In genomic region chr14:49945448-49946319, GRCh38 we compare ENCODE assay signal across 11 cellular contexts. TPM values are rescaled to one million over a fixed set of nuclear protein-coding genes. Genes with fewer than 3 reads are reported as not detected.
A peak's percentile ranks its signal among the peaks of the same experiment; 100 is the strongest.
DNase-seq lines count a peak whose midpoint lies in the region; ATAC-seq and TF ChIP-seq lines count a peak whose summit lies in the region.
"Had no signal": no experiment of that assay in that cellular context is flagged by ENCODE, and none has a peak within 500 bp of the region (broad histone marks: within the 10 kb centered on the region; RNA-seq: fewer than 3 reads in every experiment).

No MANE protein-coding gene starts in this region.

- POLR2A ChIA-PET in activated CD8-positive, alpha-beta T cell treated with anti-CD3 and anti-CD28 coated beads, Interleukin-2, amount 10 ng/mL, durations not matched to agents 7 days and 5 days (lab: Charles Lee): interaction anchor here (0.8 to 7.0 kb wide), 11 partner anchors 26 to 137 kb away, joined by 3 to 56 read pairs (median 5); no protein-coding TSS in a partner anchor

- TF ChIP-seq EP300 in suprapubic skin (IDR thresholded peaks at IDR 0.05): no peak

- H3K27me3 Mint-ChIP-seq in activated CD8-positive, alpha-beta T cell treated with anti-CD3 and anti-CD28 coated beads, Interleukin-2, amount 10 ng/mL, durations not matched to agents 7 days and 5 days (ENCODE audit: low read depth): no peaks in the 10 kb centered on the region
- peaks cover 0 to 3% (median 2%) of the 10 kb centered on the region in 3 donors for H3K27me3 Mint-ChIP-seq in immature natural killer cell (ENCODE audit: low read depth in 3 of 3)

- H3K9me3 Mint-ChIP-seq in activated CD8-positive, alpha-beta T cell treated with anti-CD3 and anti-CD28 coated beads, Interleukin-2, amount 10 ng/mL, durations not matched to agents 7 days and 5 days (ENCODE audit: insufficient read depth): peaks cover 18% of the 10 kb centered on the region
- H3K9me3 Mint-ChIP-seq in immature natural killer cell: peaks cover 0 to 2% (median 0%) of the 10 kb centered on the region in 6 donors

- no peaks in the 10 kb centered on the region for H3K9me3 ChIP-seq in suprapubic skin

- peak overlapping the region; percentile 63 for H3K27ac ChIP-seq in suprapubic skin
- H3K27ac ChIP-seq: WERI-Rb-1 had no signal

- peak; percentile 52 for ATAC-seq in activated CD8-positive, alpha-beta T cell treated with anti-CD3 and anti-CD28 coated beads, Interleukin-2, amount 10 ng/mL, durations not matched to agents 7 days and 5 days
- ATAC-seq in HG03432 (IDR thresholded peaks at IDR 0.05; ENCODE audit: unreplicated experiment) (no peak), HG02610 (IDR thresholded peaks at IDR 0.05; ENCODE audit: unreplicated experiment) (no peak)

- H3K27ac Mint-ChIP-seq in activated CD8-positive, alpha-beta T cell treated with anti-CD3 and anti-CD28 coated beads, Interleukin-2, amount 10 ng/mL, durations not matched to agents 7 days and 5 days: peak overlapping the region; percentile 93
- H3K27ac Mint-ChIP-seq in immature natural killer cell: peak overlapping the region; percentile 77 to 95 (median 92)

- TF ChIP-seq CTCF in suprapubic skin (IDR thresholded peaks at IDR 0.05): no peak

- WGBS in suprapubic skin: 89% methylated on average over 7 of the region's 8 CpGs

- H3K4me3 Mint-ChIP-seq in activated CD8-positive, alpha-beta T cell treated with anti-CD3 and anti-CD28 coated beads, Interleukin-2, amount 10 ng/mL, durations not matched to agents 7 days and 5 days: peak overlapping the region; percentile 60
- peak overlapping the region; percentile 57 to 76 (median 72) for H3K4me3 Mint-ChIP-seq in immature natural killer cell

- no peak for TF ChIP-seq POLR2A in suprapubic skin (IDR thresholded peaks at IDR 0.05)

- H3K27me3 ChIP-seq in suprapubic skin: no peaks in the 10 kb centered on the region

- H3K4me1 ChIP-seq in suprapubic skin: peaks cover 39% of the 10 kb centered on the region

- H3K36me3 Mint-ChIP-seq in activated CD8-positive, alpha-beta T cell treated with anti-CD3 and anti-CD28 coated beads, Interleukin-2, amount 10 ng/mL, durations not matched to agents 7 days and 5 days (ENCODE audit: low read depth): peaks cover 25% of the 10 kb centered on the region
- peaks cover 0 to 11% (median 0%) of the 10 kb centered on the region in 3 donors for H3K36me3 Mint-ChIP-seq in immature natural killer cell

- H3K36me3 ChIP-seq in suprapubic skin: no peaks in the 10 kb centered on the region
- H3K36me3 ChIP-seq: WERI-Rb-1 had no signal

- H3K4me3 ChIP-seq in suprapubic skin: no peak overlapping the region

- CTCF ChIA-PET in activated CD8-positive, alpha-beta T cell treated with anti-CD3 and anti-CD28 coated beads, Interleukin-2, amount 10 ng/mL, durations not matched to agents 7 days and 5 days (lab: Charles Lee): interaction anchor here (0.9 to 3.0 kb wide), 11 partner anchors 10 to 93 kb away, joined by 3 to 27 read pairs (median 4); partner anchors contain the start of gene NEMF

- peak; percentile 32 for DNase-seq in activated T-cell treated with anti-CD3 and anti-CD28 coated beads, Interleukin-2, amount 50 U/mL, for 1 hour
- DNase-seq in activated T-cell treated with anti-CD3 and anti-CD28 coated beads for 4 hours: no peak
- no peak for DNase-seq in activated CD8-positive, alpha-beta T cell treated with anti-CD3 and anti-CD28 coated beads, Interleukin-2, amount 10 ng/mL, durations not matched to agents 7 days and 5 days
- DNase-seq in immature natural killer cell: peak; percentile 8 to 17 (median 17)
- DNase-seq in suprapubic skin (ENCODE audit: low spot score in 2 of 2): no peak
- no peak for DNase-seq in NCI-H128 (lab: John Stamatoyannopoulos, UW; ENCODE audit: unreplicated experiment)
- DNase-seq: MM.1S; stimulated activated CD4-positive, alpha-beta T cell treated with anti-CD3 and anti-CD28 coated beads, Interleukin-4, amount 100 ng/mL, for 1 hour; WERI-Rb-1 had no signal

- peaks cover 81% of the 10 kb centered on the region for H3K4me1 Mint-ChIP-seq in activated CD8-positive, alpha-beta T cell treated with anti-CD3 and anti-CD28 coated beads, Interleukin-2, amount 10 ng/mL, durations not matched to agents 7 days and 5 days (ENCODE audit: low read depth)
- peaks cover 67 to 77% of the 10 kb centered on the region in 2 donors for H3K4me1 Mint-ChIP-seq in immature natural killer cell

RNA-seq across cellular contexts. Expression of gene ARF6, which starts 52.8 kb away (rescaled TPM):
- total RNA-seq in activated CD8-positive, alpha-beta T cell treated with anti-CD3 and anti-CD28 coated beads, Interleukin-2, amount 10 ng/mL, durations not matched to agents 7 days and 5 days: 100 to 1,000 TPM; 183 to 193 TPM
- 100 to 1,000 TPM; 163 to 242 (median 169) TPM for polyA plus RNA-seq in immature natural killer cell
- 100 to 1,000 TPM in 1 of 4 donors, 10 to 100 TPM in 3; 48.0 to 125 (median 85.3) TPM for total RNA-seq in suprapubic skin

Comparison
In these comparisons a context has a peak if more than half of its experiments do, and no peak if none do; other contexts are left out.
1. DNase-seq: peak in activated T-cell treated with anti-CD3 and anti-CD28 coated beads, Interleukin-2, amount 50 U/mL, for 1 hour (single experiment) and immature natural killer cell (3 of 3); none in activated T-cell treated with anti-CD3 and anti-CD28 coated beads for 4 hours (single experiment), activated CD8-positive, alpha-beta T cell treated with anti-CD3 and anti-CD28 coated beads, Interleukin-2, amount 10 ng/mL, durations not matched to agents 7 days and 5 days (single experiment), suprapubic skin (0 of 2) and NCI-H128 (single experiment).